Comparison of ENCODE assay signal across 8 cellular contexts in genomic region chr10:124916585-124917167, GRCh38. TPM values are rescaled to one million over a fixed set of nuclear protein-coding genes. Genes with fewer than 3 reads are reported as not detected.
DNase-seq lines count a peak whose midpoint lies in the region; ATAC-seq and TF ChIP-seq lines count a peak whose summit lies in the region.

No MANE protein-coding gene starts in this region.

- H3K9me3 ChIP-seq in CD4-positive, CD25-positive, alpha-beta regulatory T cell (ENCODE audit: control insufficient read depth in 2 of 2, low read length in 2 of 2): no peaks in the 10 kb centered on the region
- H3K9me3 ChIP-seq in duodenal mucosa (ENCODE audit: control insufficient read depth in 1 of 2, low read length in 2 of 2): no peaks in the 10 kb centered on the region

- peak overlapping the region; percentile 94 for H3K27ac ChIP-seq in CD4-positive, CD25-positive, alpha-beta regulatory T cell (ENCODE audit: insufficient read depth, low read length, poor library complexity, severe bottlenecking)
- peak overlapping the region; percentile 98 for H3K27ac ChIP-seq in duodenal mucosa (ENCODE audit: low read depth, low read length)

- peak; percentile 95 to 96 for ATAC-seq in CD4-positive, CD25-positive, alpha-beta regulatory T cell (ENCODE audit: low read depth in 2 of 2)
- peak; percentile 97 for ATAC-seq in GM19397 (IDR thresholded peaks at IDR 0.05; ENCODE audit: unreplicated experiment)
- ATAC-seq in HG03565 (IDR thresholded peaks at IDR 0.05; ENCODE audit: unreplicated experiment): peak; percentile 87

- peaks cover 23 to 46% (median 33%) of the 10 kb centered on the region in 4 donors for H3K4me1 Mint-ChIP-seq in CD4-positive, CD25-positive, alpha-beta regulatory T cell
- peaks cover 32% of the 10 kb centered on the region for H3K4me1 Mint-ChIP-seq in activated CD4-positive, alpha-beta memory T cell treated with anti-CD3 and anti-CD28 coated beads, Interleukin-2, amount 10 ng/mL, durations not matched to agents 7 days and 5 days

- WGBS in lower leg skin, 2 donors: 0 to 2% methylated on average over 14 to 29 of the region's 82 CpGs

- peak overlapping the region; percentile 95 for H3K4me3 ChIP-seq in CD4-positive, CD25-positive, alpha-beta regulatory T cell (ENCODE audit: low read depth, low read length)
- H3K4me3 ChIP-seq in duodenal mucosa (ENCODE audit: low read depth in 1 of 2, low read length in 2 of 2) (peak overlapping the region; percentile 82 to 87), lower leg skin (ENCODE audit: low read depth, poor library complexity, severe bottlenecking) (peak overlapping the region; percentile 84)

- no peak for TF ChIP-seq CTCF in lower leg skin (IDR thresholded peaks at IDR 0.05)

- POLR2A ChIA-PET in activated CD4-positive, alpha-beta memory T cell treated with anti-CD3 and anti-CD28 coated beads, Interleukin-2, amount 10 ng/mL, durations not matched to agents 7 days and 5 days (lab: Charles Lee): interaction anchor here (0.6 to 2.7 kb wide), 20 partner anchors 10 to 803 kb away, joined by 3 to 16 read pairs (median 4); partner anchors contain the start of genes ABRAXAS2, EDRF1, EEF1AKMT2 and LHPP

- peaks cover 3% of the 10 kb centered on the region for H3K36me3 Mint-ChIP-seq in CD4-positive, CD25-positive, alpha-beta regulatory T cell
- H3K36me3 Mint-ChIP-seq in activated CD4-positive, alpha-beta memory T cell treated with anti-CD3 and anti-CD28 coated beads, Interleukin-2, amount 10 ng/mL, durations not matched to agents 7 days and 5 days (ENCODE audit: low read depth): peaks cover 12% of the 10 kb centered on the region

- peaks cover 27% of the 10 kb centered on the region for H3K4me1 ChIP-seq in CD4-positive, CD25-positive, alpha-beta regulatory T cell (ENCODE audit: control insufficient read depth, insufficient read depth, low read length, poor library complexity, severe bottlenecking)
- peaks cover 15 to 17% of the 10 kb centered on the region in 2 donors for H3K4me1 ChIP-seq in duodenal mucosa (ENCODE audit: control insufficient read depth in 1 of 2, insufficient read depth in 2 of 2, low read length in 2 of 2)

- peak in 1 of 2 donors; percentile 78 for TF ChIP-seq POLR2A in lower leg skin (IDR thresholded peaks at IDR 0.05)

- H3K27me3 Mint-ChIP-seq in CD4-positive, CD25-positive, alpha-beta regulatory T cell: peaks cover 18% of the 10 kb centered on the region
- H3K27me3 Mint-ChIP-seq in activated CD4-positive, alpha-beta memory T cell treated with anti-CD3 and anti-CD28 coated beads, Interleukin-2, amount 10 ng/mL, durations not matched to agents 7 days and 5 days: peaks cover 9% of the 10 kb centered on the region

- no peaks in the 10 kb centered on the region for H3K36me3 ChIP-seq in CD4-positive, CD25-positive, alpha-beta regulatory T cell (ENCODE audit: control insufficient read depth, insufficient read depth, low read length)
- no peaks in the 10 kb centered on the region for H3K36me3 ChIP-seq in duodenal mucosa (ENCODE audit: control insufficient read depth in 1 of 2, insufficient read depth in 2 of 2, low read length in 2 of 2)

- H3K9ac ChIP-seq in duodenal mucosa (ENCODE audit: low read depth in 1 of 2, low read length in 2 of 2): peak overlapping the region; percentile 86 to 92

- H3K27me3 ChIP-seq in CD4-positive, CD25-positive, alpha-beta regulatory T cell (ENCODE audit: control insufficient read depth, insufficient read depth, low read length): no peaks in the 10 kb centered on the region
- no peaks in the 10 kb centered on the region for H3K27me3 ChIP-seq in duodenal mucosa (ENCODE audit: control insufficient read depth in 1 of 2, insufficient read depth in 2 of 2, low read length in 2 of 2)

- H3K9me3 Mint-ChIP-seq in CD4-positive, CD25-positive, alpha-beta regulatory T cell: no peaks in the 10 kb centered on the region
- no peaks in the 10 kb centered on the region for H3K9me3 Mint-ChIP-seq in activated CD4-positive, alpha-beta memory T cell treated with anti-CD3 and anti-CD28 coated beads, Interleukin-2, amount 10 ng/mL, durations not matched to agents 7 days and 5 days

- intact Hi-C loops in lower leg skin (cut with DNase I; ENCODE audit: low total_unique reads): no loop called here

- peak overlapping the region; percentile 94 to 98 (median 96) for H3K27ac Mint-ChIP-seq in CD4-positive, CD25-positive, alpha-beta regulatory T cell
- peak overlapping the region; percentile 80 for H3K27ac Mint-ChIP-seq in activated CD4-positive, alpha-beta memory T cell treated with anti-CD3 and anti-CD28 coated beads, Interleukin-2, amount 10 ng/mL, durations not matched to agents 7 days and 5 days

- peak overlapping the region; percentile 88 to 97 (median 92) for H3K4me3 Mint-ChIP-seq in CD4-positive, CD25-positive, alpha-beta regulatory T cell
- peak overlapping the region; percentile 87 for H3K4me3 Mint-ChIP-seq in activated CD4-positive, alpha-beta memory T cell treated with anti-CD3 and anti-CD28 coated beads, Interleukin-2, amount 10 ng/mL, durations not matched to agents 7 days and 5 days

- DNase-seq in CD4-positive, CD25-positive, alpha-beta regulatory T cell: peak; percentile 96
- peak; percentile 97 for DNase-seq in NCI-H82 (lab: John Stamatoyannopoulos, UW)
- DNase-seq in activated CD4-positive, alpha-beta memory T cell treated with anti-CD3 and anti-CD28 coated beads, Interleukin-2, amount 10 ng/mL, durations not matched to agents 7 days and 5 days: peak; percentile 97
- DNase-seq in lower leg skin (ENCODE audit: low spot score in 2 of 2): peak; percentile 96 to 100
- DNase-seq in stimulated activated CD4-positive, alpha-beta T cell treated with anti-CD3 and anti-CD28 coated beads, Interleukin-4, amount 100 ng/mL, for 4 hours: peak; percentile 94 to 98

- CTCF ChIA-PET in activated CD4-positive, alpha-beta memory T cell treated with anti-CD3 and anti-CD28 coated beads, Interleukin-2, amount 10 ng/mL, durations not matched to agents 7 days and 5 days (lab: Charles Lee): interaction anchor here (0.7 to 1.8 kb wide), 3 partner anchors 76 to 386 kb away, joined by 3 to 6 read pairs (median 5); no protein-coding TSS in a partner anchor

RNA-seq across cellular contexts. Expression of gene ZRANB1, which starts 25.2 kb away (rescaled TPM):
- total RNA-seq in CD4-positive, CD25-positive, alpha-beta regulatory T cell: 27.8 TPM
- 1 to 10 TPM; 6.6 to 9.4 (median 6.8) TPM for polyA plus RNA-seq in CD4-positive, CD25-positive, alpha-beta regulatory T cell
- total RNA-seq in activated CD4-positive, alpha-beta memory T cell treated with anti-CD3 and anti-CD28 coated beads, Interleukin-2, amount 10 ng/mL, durations not matched to agents 7 days and 5 days: 10 to 100 TPM; 11.2 to 12.3 TPM
- 10 to 100 TPM; 26.5 to 40.6 (median 35.0) TPM for total RNA-seq in lower leg skin

Comparison
In these comparisons a context has a peak if more than half of its experiments do, and no peak if none do; other contexts are left out.
1. Peak in every context shown above with its lines: DNase-seq, ATAC-seq, H3K4me3 ChIP-seq and H3K27ac ChIP-seq.